Comparison of ENCODE assay signal across 8 cellular contexts in genomic region chr9:6015278-6016157, GRCh38. TPM values are rescaled to one million over a fixed set of nuclear protein-coding genes. Genes with fewer than 3 reads are reported as not detected.
A peak's percentile ranks its signal among the peaks of the same experiment; 100 is the strongest.
DNase-seq lines count a peak whose midpoint lies in the region; ATAC-seq and TF ChIP-seq lines count a peak whose summit lies in the region.

RANBP6 (minus strand) TSS chr9:6015624; CDS start chr9:6015607, 17 bp downstream.

- peak within 1 kb of the TSS; percentile 57 for H3K4me2 ChIP-seq in DOHH2 (ENCODE audit: low read length)

- H3K36me3 ChIP-seq in DOHH2 (ENCODE audit: control insufficient read depth, low read length) = peaks cover 36% of the 10 kb centered on the region
- H3K36me3 ChIP-seq in KOPT-K1 (ENCODE audit: insufficient read depth, low read length) = peaks cover 37% of the 10 kb centered on the region

- peaks cover 3% of the 10 kb centered on the region for H3K9me3 Mint-ChIP-seq in activated T-helper 2 cell treated with anti-CD3 and anti-CD28 coated beads, Interferon-gamma antibody, Interleukin-2, Interleukin-4, amounts not matched to agents 10 μg/mL and 5 μg/mL and 100 μg/mL, durations not matched to agents 14 hours and 24 hours and 36 hours
- H3K9me3 Mint-ChIP-seq in naive thymus-derived CD8-positive, alpha-beta T cell = peaks cover 7 to 42% (median 19%) of the 10 kb centered on the region in 9 donors

- H3K27me3 ChIP-seq in DOHH2 (ENCODE audit: control insufficient read depth, low read length) = no peaks in the 10 kb centered on the region

- H3K9me3 ChIP-seq in DOHH2 (ENCODE audit: control insufficient read depth, insufficient read depth, low read length) (no peaks in the 10 kb centered on the region), KOPT-K1 (ENCODE audit: insufficient read depth, low read length, poor library complexity, severe bottlenecking) (no peaks in the 10 kb centered on the region)

- 0 out of 2 replicates have a peak, but pooled peaks cover 4% of the 10 kb centered on the region for H4K20me1 ChIP-seq in DOHH2 (ENCODE audit: control insufficient read depth, insufficient read depth, low read depth, low read length)

- H3K4me1 ChIP-seq in DOHH2 (ENCODE audit: control insufficient read depth, low read length) = peaks cover 37% of the 10 kb centered on the region

- H3K79me2 ChIP-seq in DOHH2 (ENCODE audit: control insufficient read depth, low read length) = peaks cover 53% of the 10 kb centered on the region

- peak; percentile 70 for DNase-seq in RWPE1 (ENCODE audit: low spot score)
- peak; percentile 87 for DNase-seq in activated T-helper 2 cell treated with anti-CD3 and anti-CD28 coated beads, Interferon-gamma antibody, Interleukin-2, Interleukin-4, amounts not matched to agents 10 μg/mL and 5 μg/mL and 100 μg/mL, durations not matched to agents 14 hours and 24 hours and 36 hours (ENCODE audit: low spot score)
- peak; percentile 79 for DNase-seq in fibroblast of mammary gland (ENCODE audit: low read depth)
- DNase-seq in naive thymus-derived CD8-positive, alpha-beta T cell = peak; percentile 82 to 93 (median 90)
- DNase-seq in stimulated activated naive CD4-positive, alpha-beta T cell (lab: John Stamatoyannopoulos, UW) = peak; percentile 78 to 90 (median 86)

- peak within 1 kb of the TSS; percentile 85 for H3K4me3 ChIP-seq in DOHH2 (ENCODE audit: low read length)
- H3K4me3 ChIP-seq in fibroblast of mammary gland (ENCODE audit: control insufficient read depth, low read depth, low read length) = peak within 1 kb of the TSS; percentile 85

- intact Hi-C loops in activated T-helper 2 cell treated with anti-CD3 and anti-CD28 coated beads, Interferon-gamma antibody, Interleukin-2, Interleukin-4, amounts not matched to agents 10 μg/mL and 5 μg/mL and 100 μg/mL, durations not matched to agents 14 hours and 24 hours and 36 hours (cut with micrococcal nuclease) = loop anchor here (1.0 to 2.0 kb wide), 4 partner anchors 9 to 397 kb away; partner anchors contain the start of genes ERMP1 and UHRF2

- peaks cover 40% of the 10 kb centered on the region for H3K36me3 Mint-ChIP-seq in activated T-helper 2 cell treated with anti-CD3 and anti-CD28 coated beads, Interferon-gamma antibody, Interleukin-2, Interleukin-4, amounts not matched to agents 10 μg/mL and 5 μg/mL and 100 μg/mL, durations not matched to agents 14 hours and 24 hours and 36 hours (ENCODE audit: low read depth)
- H3K36me3 Mint-ChIP-seq in naive thymus-derived CD8-positive, alpha-beta T cell = peaks cover 32 to 42% (median 35%) of the 10 kb centered on the region in 3 donors

- no peaks in the 10 kb centered on the region for H3K27me3 Mint-ChIP-seq in activated T-helper 2 cell treated with anti-CD3 and anti-CD28 coated beads, Interferon-gamma antibody, Interleukin-2, Interleukin-4, amounts not matched to agents 10 μg/mL and 5 μg/mL and 100 μg/mL, durations not matched to agents 14 hours and 24 hours and 36 hours (ENCODE audit: low read depth)
- H3K27me3 Mint-ChIP-seq in naive thymus-derived CD8-positive, alpha-beta T cell = no peaks in the 10 kb centered on the region

- H3K4me3 Mint-ChIP-seq in activated T-helper 2 cell treated with anti-CD3 and anti-CD28 coated beads, Interferon-gamma antibody, Interleukin-2, Interleukin-4, amounts not matched to agents 10 μg/mL and 5 μg/mL and 100 μg/mL, durations not matched to agents 14 hours and 24 hours and 36 hours (ENCODE audit: low read depth) = peak within 1 kb of the TSS; percentile 93
- peak within 1 kb of the TSS; percentile 92 to 99 (median 96) for H3K4me3 Mint-ChIP-seq in naive thymus-derived CD8-positive, alpha-beta T cell

- peaks cover 33% of the 10 kb centered on the region for H3K4me1 Mint-ChIP-seq in activated T-helper 2 cell treated with anti-CD3 and anti-CD28 coated beads, Interferon-gamma antibody, Interleukin-2, Interleukin-4, amounts not matched to agents 10 μg/mL and 5 μg/mL and 100 μg/mL, durations not matched to agents 14 hours and 24 hours and 36 hours (ENCODE audit: low read depth)
- H3K4me1 Mint-ChIP-seq in naive thymus-derived CD8-positive, alpha-beta T cell = peaks cover 14 to 32% (median 29%) of the 10 kb centered on the region in 4 donors

- CTCF ChIA-PET in RWPE1 (lab: Yijun Ruan, JAX) = no interaction called here

- POLR2A ChIA-PET in RWPE1 (lab: Yijun Ruan, JAX; ENCODE audit: low non-redundant PET) = interaction anchor here (0.7 kb wide), 1 partner anchor 127 kb away, joined by 5 read pairs; no protein-coding TSS in a partner anchor
- POLR2A ChIA-PET in naive thymus-derived CD8-positive, alpha-beta T cell (lab: Charles Lee) = interaction anchor here (0.5 to 2.4 kb wide), 22 partner anchors 8 to 1275 kb away, joined by 3 to 23 read pairs (median 3); partner anchors contain the start of genes AK3, ERMP1, KDM4C and RIC1

- TF ChIP-seq CTCF in DOHH2 (IDR thresholded peaks at IDR 0.05; ENCODE audit: low read depth, low read length, poor library complexity, severe bottlenecking) (no peak), RWPE1 (conservative IDR thresholded peaks at IDR 0.05; ENCODE audit: low read depth) (no peak), fibroblast of mammary gland (conservative IDR thresholded peaks at IDR 0.05; ENCODE audit: control insufficient read depth, insufficient read depth, low read depth, low read length) (no peak)

- peak; percentile 96 for ATAC-seq in GM21825 (IDR thresholded peaks at IDR 0.05; ENCODE audit: unreplicated experiment)
- ATAC-seq in naive thymus-derived CD8-positive, alpha-beta T cell = peak; percentile 98

- H3K9me2 ChIP-seq in DOHH2 (replicated peaks; ENCODE audit: control insufficient read depth, low read length) = no peaks in the 10 kb centered on the region

- peak within 1 kb of the TSS; percentile 97 for H3K27ac Mint-ChIP-seq in activated T-helper 2 cell treated with anti-CD3 and anti-CD28 coated beads, Interferon-gamma antibody, Interleukin-2, Interleukin-4, amounts not matched to agents 10 μg/mL and 5 μg/mL and 100 μg/mL, durations not matched to agents 14 hours and 24 hours and 36 hours
- H3K27ac Mint-ChIP-seq in naive thymus-derived CD8-positive, alpha-beta T cell = peak within 1 kb of the TSS; percentile 93 to 99 (median 98)

- 0 out of 2 replicates have a peak, but pooled peaks cover 3% of the 10 kb centered on the region for H3F3A ChIP-seq in DOHH2 (ENCODE audit: control insufficient read depth, insufficient read depth)

- H3K27ac ChIP-seq in DOHH2 (ENCODE audit: low read depth, low read length) = peak within 1 kb of the TSS; percentile 7; the same call in 1 of the 2 replicates
- peak within 1 kb of the TSS; percentile 76 for H3K27ac ChIP-seq in KOPT-K1 (ENCODE audit: low read depth, low read length, poor library complexity, severe bottlenecking)
- H3K27ac ChIP-seq in RWPE1 = peak within 1 kb of the TSS; percentile 85

RNA-seq across cellular contexts. Expression of gene RANBP6, which starts in this region (rescaled TPM):
- total RNA-seq in activated T-helper 2 cell treated with anti-CD3 and anti-CD28 coated beads, Interferon-gamma antibody, Interleukin-2, Interleukin-4, amounts not matched to agents 10 μg/mL and 5 μg/mL and 100 μg/mL, durations not matched to agents 14 hours and 24 hours and 36 hours = 20.1 and 21.1 TPM in 2 replicates
- total RNA-seq in naive thymus-derived CD8-positive, alpha-beta T cell = 10 to 100 TPM; 36.5 to 37.3 TPM
- polyA plus RNA-seq in naive thymus-derived CD8-positive, alpha-beta T cell = 10 to 100 TPM; 21.0 to 24.9 (median 21.7) TPM

Comparison
In these comparisons a context has a peak if more than half of its experiments do, and no peak if none do; other contexts are left out.
1. Peak in every context shown above with its lines: DNase-seq, ATAC-seq, H3K4me3 ChIP-seq and H3K27ac ChIP-seq.
2. H3K27ac ChIP-seq: peak in every context shown above with its lines; median percentile 85 in RWPE1; 76 in KOPT-K1; 7 in DOHH2.